1 cellular context compared by ENCODE assay signal in the genomic region with DNA sequence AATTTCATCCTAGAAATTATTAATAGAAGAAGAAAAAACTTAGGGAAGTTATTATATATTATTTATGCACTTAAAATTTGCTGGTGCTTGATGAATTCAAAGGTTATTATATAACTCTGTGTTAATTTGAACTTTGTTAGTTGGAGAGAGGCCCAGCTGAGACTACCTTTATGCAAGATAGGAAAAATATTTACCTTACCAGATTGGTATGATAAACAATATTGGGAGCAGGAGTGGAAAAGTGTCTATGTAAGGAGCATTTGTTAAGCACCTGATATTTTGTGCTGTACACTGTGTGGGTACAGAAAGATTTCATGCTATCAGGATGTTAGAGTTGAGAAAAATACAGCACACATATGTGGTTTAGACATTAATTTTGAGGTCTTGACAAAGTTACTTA.
TF ChIP-seq lines count a peak whose summit lies in the region.

No MANE protein-coding gene starts in this region.

TF ChIP-seq in HepG2, 621 proteins besides CTCF, POLR2A, EP300 and RAD21 (continued from another document):
- TF ChIP-seq, protein P1, sequence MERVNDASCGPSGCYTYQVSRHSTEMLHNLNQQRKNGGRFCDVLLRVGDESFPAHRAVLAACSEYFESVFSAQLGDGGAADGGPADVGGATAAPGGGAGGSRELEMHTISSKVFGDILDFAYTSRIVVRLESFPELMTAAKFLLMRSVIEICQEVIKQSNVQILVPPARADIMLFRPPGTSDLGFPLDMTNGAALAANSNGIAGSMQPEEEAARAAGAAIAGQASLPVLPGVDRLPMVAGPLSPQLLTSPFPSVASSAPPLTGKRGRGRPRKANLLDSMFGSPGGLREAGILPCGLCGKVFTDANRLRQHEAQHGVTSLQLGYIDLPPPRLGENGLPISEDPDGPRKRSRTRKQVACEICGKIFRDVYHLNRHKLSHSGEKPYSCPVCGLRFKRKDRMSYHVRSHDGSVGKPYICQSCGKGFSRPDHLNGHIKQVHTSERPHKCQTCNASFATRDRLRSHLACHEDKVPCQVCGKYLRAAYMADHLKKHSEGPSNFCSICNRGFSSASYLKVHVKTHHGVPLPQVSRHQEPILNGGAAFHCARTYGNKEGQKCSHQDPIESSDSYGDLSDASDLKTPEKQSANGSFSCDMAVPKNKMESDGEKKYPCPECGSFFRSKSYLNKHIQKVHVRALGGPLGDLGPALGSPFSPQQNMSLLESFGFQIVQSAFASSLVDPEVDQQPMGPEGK (CRISPR knock-in tag; IDR thresholded peaks at IDR 0.05) = no peak
- no peak for TF ChIP-seq ZNF44 (CRISPR knock-in tag; IDR thresholded peaks at IDR 0.05)
- no peak for TF ChIP-seq HCFC1 (IDR thresholded peaks at IDR 0.05; ENCODE audit: low read depth, low read length)
- no peak for TF ChIP-seq SUZ12 (IDR thresholded peaks at IDR 0.05; ENCODE audit: low read depth, low read length)
- TF ChIP-seq, protein P2, sequence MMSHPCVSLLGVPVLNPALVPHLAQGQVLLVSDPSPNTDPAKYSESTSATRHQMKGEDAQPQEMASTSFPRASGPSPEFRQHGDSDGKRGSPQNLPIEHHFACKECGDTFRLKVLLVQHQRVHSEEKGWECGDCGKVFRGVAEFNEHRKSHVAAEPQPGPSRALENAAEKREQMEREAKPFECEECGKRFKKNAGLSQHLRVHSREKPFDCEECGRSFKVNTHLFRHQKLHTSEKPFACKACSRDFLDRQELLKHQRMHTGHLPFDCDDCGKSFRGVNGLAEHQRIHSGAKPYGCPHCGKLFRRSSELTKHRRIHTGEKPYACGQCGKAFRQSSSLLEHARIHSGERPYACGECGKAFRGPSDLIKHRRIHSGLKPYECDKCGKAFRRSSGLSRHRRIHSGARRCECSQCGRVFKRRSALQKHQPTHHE (CRISPR knock-in tag; IDR thresholded peaks at IDR 0.05; ENCODE audit: borderline replicate concordance) = no peak
- no peak for TF ChIP-seq SAP130 (CRISPR knock-in tag; IDR thresholded peaks at IDR 0.05; ENCODE audit: low read depth)
- TF ChIP-seq SRSF1 (optimal IDR thresholded peaks at IDR 0.05; ENCODE audit: low read depth, low read length) = no peak
- TF ChIP-seq, protein P3, sequence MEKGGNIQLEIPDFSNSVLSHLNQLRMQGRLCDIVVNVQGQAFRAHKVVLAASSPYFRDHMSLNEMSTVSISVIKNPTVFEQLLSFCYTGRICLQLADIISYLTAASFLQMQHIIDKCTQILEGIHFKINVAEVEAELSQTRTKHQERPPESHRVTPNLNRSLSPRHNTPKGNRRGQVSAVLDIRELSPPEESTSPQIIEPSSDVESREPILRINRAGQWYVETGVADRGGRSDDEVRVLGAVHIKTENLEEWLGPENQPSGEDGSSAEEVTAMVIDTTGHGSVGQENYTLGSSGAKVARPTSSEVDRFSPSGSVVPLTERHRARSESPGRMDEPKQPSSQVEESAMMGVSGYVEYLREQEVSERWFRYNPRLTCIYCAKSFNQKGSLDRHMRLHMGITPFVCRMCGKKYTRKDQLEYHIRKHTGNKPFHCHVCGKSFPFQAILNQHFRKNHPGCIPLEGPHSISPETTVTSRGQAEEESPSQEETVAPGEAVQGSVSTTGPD (CRISPR knock-in tag; IDR thresholded peaks at IDR 0.05) = no peak
- TF ChIP-seq, protein P4, sequence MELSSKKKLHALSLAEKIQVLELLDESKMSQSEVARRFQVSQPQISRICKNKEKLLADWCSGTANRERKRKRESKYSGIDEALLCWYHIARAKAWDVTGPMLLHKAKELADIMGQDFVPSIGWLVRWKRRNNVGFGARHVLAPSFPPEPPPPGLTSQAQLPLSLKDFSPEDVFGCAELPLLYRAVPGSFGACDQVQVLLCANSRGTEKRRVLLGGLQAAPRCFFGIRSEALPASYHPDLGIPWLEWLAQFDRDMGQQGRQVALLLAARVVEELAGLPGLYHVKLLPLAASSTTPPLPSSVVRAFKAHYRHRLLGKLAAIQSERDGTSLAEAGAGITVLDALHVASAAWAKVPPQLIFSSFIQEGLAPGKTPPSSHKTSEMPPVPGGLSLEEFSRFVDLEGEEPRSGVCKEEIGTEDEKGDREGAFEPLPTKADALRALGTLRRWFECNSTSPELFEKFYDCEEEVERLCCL (CRISPR knock-in tag; IDR thresholded peaks at IDR 0.05; ENCODE audit: borderline replicate concordance) = no peak
- TF ChIP-seq IRF2 (CRISPR knock-in tag; IDR thresholded peaks at IDR 0.05) = no peak
- TF ChIP-seq MIER2 (CRISPR knock-in tag; IDR thresholded peaks at IDR 0.05) = no peak
